ENCODE assay signal across 10 cellular contexts in the genomic region with DNA sequence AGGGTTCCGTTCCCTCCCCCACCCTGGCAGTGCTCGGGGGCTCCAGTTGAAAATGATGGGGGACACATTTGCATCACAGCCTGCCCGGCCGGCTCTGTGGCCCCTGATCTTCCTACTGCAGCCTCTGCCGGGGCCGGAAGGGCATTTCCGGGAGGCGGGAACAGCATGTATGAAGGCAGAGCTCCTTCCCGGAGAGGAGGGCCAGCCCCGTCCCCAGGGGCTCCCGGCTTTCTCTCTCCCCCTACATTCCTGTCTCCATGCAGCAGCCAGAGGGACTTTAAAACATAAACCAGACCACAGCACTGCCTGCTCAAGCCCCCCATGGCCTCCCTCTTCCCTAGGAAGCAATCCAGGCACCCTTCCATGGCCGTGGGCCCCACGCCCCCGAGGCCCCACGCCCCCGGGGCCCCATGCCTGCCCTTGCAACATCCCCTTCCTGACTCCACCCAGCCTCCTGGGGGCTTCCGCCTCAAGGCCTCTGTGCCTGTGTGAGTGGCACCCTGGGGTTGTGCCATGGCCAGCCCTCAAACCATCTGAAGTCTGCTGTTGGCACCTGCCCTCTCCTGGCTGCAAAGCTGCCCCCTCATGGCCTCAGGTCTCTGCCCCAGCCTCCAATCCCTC.
DNase-seq lines count a peak whose midpoint lies in the region; ATAC-seq and TF ChIP-seq lines count a peak whose summit lies in the region.
"Had no signal": no experiment of that assay in that cellular context is flagged by ENCODE, and none has a peak within 500 bp of the region (broad histone marks: within the 10 kb centered on the region; RNA-seq: fewer than 3 reads in every experiment).

No MANE protein-coding gene starts in this region.

- intact Hi-C loops in left lung (cut with DNase I): no loop called here

- peaks cover 16 to 38% of the 10 kb centered on the region in 2 donors for H3K9me3 Mint-ChIP-seq in stimulated activated naive CD8-positive, alpha-beta T cell treated with anti-CD3 and anti-CD28 coated beads, Interleukin-15, amount 100 ng/mL, for 72 hours
- H3K9me3 Mint-ChIP-seq in progenitor cell of endocrine pancreas (ENCODE audit: low read depth): peaks cover 16% of the 10 kb centered on the region

- H3K4me1 Mint-ChIP-seq in stimulated activated naive CD8-positive, alpha-beta T cell treated with anti-CD3 and anti-CD28 coated beads, Interleukin-15, amount 100 ng/mL, for 72 hours: peaks cover 58% of the 10 kb centered on the region
- H3K4me1 Mint-ChIP-seq in progenitor cell of endocrine pancreas (ENCODE audit: low read depth): no peaks in the 10 kb centered on the region

- H3K27ac Mint-ChIP-seq in stimulated activated naive CD8-positive, alpha-beta T cell treated with anti-CD3 and anti-CD28 coated beads, Interleukin-15, amount 100 ng/mL, for 72 hours: peak overlapping the region; percentile 91 to 97
- H3K27ac Mint-ChIP-seq in progenitor cell of endocrine pancreas: no peak overlapping the region

- H3K27me3 ChIP-seq in Loucy (ENCODE audit: insufficient read depth, low read length, poor library complexity, severe bottlenecking) (no peaks in the 10 kb centered on the region), left lung (no peaks in the 10 kb centered on the region)

- no peaks in the 10 kb centered on the region for H3F3A ChIP-seq in Loucy (ENCODE audit: low read depth)

- H3K4me3 Mint-ChIP-seq in stimulated activated naive CD8-positive, alpha-beta T cell treated with anti-CD3 and anti-CD28 coated beads, Interleukin-15, amount 100 ng/mL, for 72 hours: peak overlapping the region; percentile 60 to 77
- H3K4me3 Mint-ChIP-seq in progenitor cell of endocrine pancreas (ENCODE audit: low read depth): no peak overlapping the region

- ATAC-seq in left lung (peak; percentile 30), HG03095 (IDR thresholded peaks at IDR 0.05; ENCODE audit: unreplicated experiment) (no peak)
- ATAC-seq in stimulated activated naive CD8-positive, alpha-beta T cell treated with anti-CD3 and anti-CD28 coated beads, Interleukin-15, amount 100 ng/mL, for 72 hours: peak; percentile 70

- H3K27ac ChIP-seq in left lung: peak overlapping the region in 1 of 2 donors; percentile 64
- H3K27ac ChIP-seq: KMS-11 had no signal

- no peaks in the 10 kb centered on the region; the same call in 1 of the 2 replicates for H3K9me3 ChIP-seq in Loucy (ENCODE audit: insufficient read depth, low read depth, low read length)
- peaks cover 0 to 7% of the 10 kb centered on the region in 2 donors for H3K9me3 ChIP-seq in left lung

- TF ChIP-seq CTCF in Loucy (conservative IDR thresholded peaks at IDR 0.05; ENCODE audit: low read length) (no peak; the same call in 1 of the 2 replicates), left lung (IDR thresholded peaks at IDR 0.05) (no peak), progenitor cell of endocrine pancreas (IDR thresholded peaks at IDR 0.05; ENCODE audit: unreplicated experiment) (no peak)

- H4K20me1 ChIP-seq in Loucy (ENCODE audit: insufficient read depth, low read length, poor library complexity, severe bottlenecking): no peaks in the 10 kb centered on the region

- H3K4me3 ChIP-seq in Loucy (ENCODE audit: low read length, poor library complexity, severe bottlenecking): peak overlapping the region; percentile 53
- no peak overlapping the region for H3K4me3 ChIP-seq in left lung

- peak overlapping the region; percentile 68 for H3K4me2 ChIP-seq in Loucy (ENCODE audit: low read depth, low read length, poor library complexity, severe bottlenecking)
- H3K4me2 ChIP-seq: KMS-11 had no signal

- no peaks in the 10 kb centered on the region for H3K27me3 Mint-ChIP-seq in stimulated activated naive CD8-positive, alpha-beta T cell treated with anti-CD3 and anti-CD28 coated beads, Interleukin-15, amount 100 ng/mL, for 72 hours
- peaks cover 41% of the 10 kb centered on the region for H3K27me3 Mint-ChIP-seq in progenitor cell of endocrine pancreas

- H3K9me2 ChIP-seq in Loucy (replicated peaks; ENCODE audit: low read depth, low read length): no peaks in the 10 kb centered on the region

- H3K79me2 ChIP-seq in Loucy (ENCODE audit: insufficient read depth, low read length): peaks cover 6% of the 10 kb centered on the region; the same call in 1 of the 2 replicates

- no peak overlapping the region for H2AFZ ChIP-seq in Loucy (ENCODE audit: low read length)

- peaks cover 1% of the 10 kb centered on the region for H3K36me3 Mint-ChIP-seq in progenitor cell of endocrine pancreas (ENCODE audit: insufficient read depth)

- H3K4me1 ChIP-seq in Loucy (ENCODE audit: insufficient read depth, low read length, poor library complexity, severe bottlenecking) (peaks cover 40% of the 10 kb centered on the region), left lung (peaks cover 10 to 26% of the 10 kb centered on the region in 2 donors)

- H3K36me3 ChIP-seq in Loucy (ENCODE audit: insufficient read depth, low read length) (no peaks in the 10 kb centered on the region; the same call in 1 of the 2 replicates), left lung (no peaks in the 10 kb centered on the region)

- peak overlapping the region; percentile 74 for H3K9ac ChIP-seq in Loucy (ENCODE audit: low read depth, low read length, poor library complexity, severe bottlenecking)
- H3K9ac ChIP-seq: KMS-11 had no signal

- peak; percentile 58 for DNase-seq in amniotic epithelial cell (ENCODE audit: low read depth)
- DNase-seq in left lung: peak in 1 of 2 donors; percentile 79
- peak; percentile 22 to 30 for DNase-seq in stimulated activated naive CD8-positive, alpha-beta T cell treated with anti-CD3 and anti-CD28 coated beads, Interleukin-15, amount 100 ng/mL, for 72 hours
- no peak for DNase-seq in progenitor cell of endocrine pancreas (ENCODE audit: low spot score, unreplicated experiment)
- no peak for DNase-seq in cerebellum (ENCODE audit: low spot score)
- no peak for DNase-seq in HuH-7.5 (ENCODE audit: low spot score)
- DNase-seq: activated CD4-positive, CD25-positive, alpha-beta regulatory T cell treated with anti-CD3 and anti-CD28 coated beads, Interleukin-2, amount 50 U/mL, for 72 hours had no signal

Comparison
In these comparisons a context has a peak if more than half of its experiments do, and no peak if none do; other contexts are left out.
1. DNase-seq: peak in amniotic epithelial cell (single experiment) and stimulated activated naive CD8-positive, alpha-beta T cell treated with anti-CD3 and anti-CD28 coated beads, Interleukin-15, amount 100 ng/mL, for 72 hours (2 of 2); none in progenitor cell of endocrine pancreas (single experiment), cerebellum (single experiment) and HuH-7.5 (single experiment).